In genomic region chr7:15213093-15213492, GRCh38 we compare ENCODE assay signal across 1 cellular context.
TF ChIP-seq lines count a peak whose summit lies in the region.

No MANE protein-coding gene starts in this region.

TF ChIP-seq in liver, 16 proteins besides CTCF, POLR2A, EP300 and RAD21 (continued from another document):
- TF ChIP-seq, protein P1, sequence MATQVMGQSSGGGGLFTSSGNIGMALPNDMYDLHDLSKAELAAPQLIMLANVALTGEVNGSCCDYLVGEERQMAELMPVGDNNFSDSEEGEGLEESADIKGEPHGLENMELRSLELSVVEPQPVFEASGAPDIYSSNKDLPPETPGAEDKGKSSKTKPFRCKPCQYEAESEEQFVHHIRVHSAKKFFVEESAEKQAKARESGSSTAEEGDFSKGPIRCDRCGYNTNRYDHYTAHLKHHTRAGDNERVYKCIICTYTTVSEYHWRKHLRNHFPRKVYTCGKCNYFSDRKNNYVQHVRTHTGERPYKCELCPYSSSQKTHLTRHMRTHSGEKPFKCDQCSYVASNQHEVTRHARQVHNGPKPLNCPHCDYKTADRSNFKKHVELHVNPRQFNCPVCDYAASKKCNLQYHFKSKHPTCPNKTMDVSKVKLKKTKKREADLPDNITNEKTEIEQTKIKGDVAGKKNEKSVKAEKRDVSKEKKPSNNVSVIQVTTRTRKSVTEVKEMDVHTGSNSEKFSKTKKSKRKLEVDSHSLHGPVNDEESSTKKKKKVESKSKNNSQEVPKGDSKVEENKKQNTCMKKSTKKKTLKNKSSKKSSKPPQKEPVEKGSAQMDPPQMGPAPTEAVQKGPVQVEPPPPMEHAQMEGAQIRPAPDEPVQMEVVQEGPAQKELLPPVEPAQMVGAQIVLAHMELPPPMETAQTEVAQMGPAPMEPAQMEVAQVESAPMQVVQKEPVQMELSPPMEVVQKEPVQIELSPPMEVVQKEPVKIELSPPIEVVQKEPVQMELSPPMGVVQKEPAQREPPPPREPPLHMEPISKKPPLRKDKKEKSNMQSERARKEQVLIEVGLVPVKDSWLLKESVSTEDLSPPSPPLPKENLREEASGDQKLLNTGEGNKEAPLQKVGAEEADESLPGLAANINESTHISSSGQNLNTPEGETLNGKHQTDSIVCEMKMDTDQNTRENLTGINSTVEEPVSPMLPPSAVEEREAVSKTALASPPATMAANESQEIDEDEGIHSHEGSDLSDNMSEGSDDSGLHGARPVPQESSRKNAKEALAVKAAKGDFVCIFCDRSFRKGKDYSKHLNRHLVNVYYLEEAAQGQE (IDR thresholded peaks at IDR 0.05), result no peak
- no peak for TF ChIP-seq EGR1 (IDR thresholded peaks at IDR 0.05; ENCODE audit: low read depth in 2 of 2)
- peak; percentile 10 for TF ChIP-seq SP1 (IDR thresholded peaks at IDR 0.05)
- peak; percentile 88 to 91 for TF ChIP-seq HNF4A (conservative IDR thresholded peaks at IDR 0.05)
- TF ChIP-seq TAF1 (conservative IDR thresholded peaks at IDR 0.05), result no peak
- no peak for TF ChIP-seq JUND (IDR thresholded peaks at IDR 0.05)
- TF ChIP-seq MAX (IDR thresholded peaks at IDR 0.05), result no peak
- peak; percentile 60 for TF ChIP-seq HNF4G (IDR thresholded peaks at IDR 0.05)
- TF ChIP-seq YY1 (IDR thresholded peaks at IDR 0.05), result no peak
- TF ChIP-seq RXRA (IDR thresholded peaks at IDR 0.05), result peak in 1 of 2 donors; percentile 17
TF ChIP-seq in liver: peak in this region for 5.
